8 cellular contexts compared by ENCODE assay signal in genomic region chr1:171740987-171741871, GRCh38. TPM values are rescaled to one million over a fixed set of nuclear protein-coding genes. Genes with fewer than 3 reads are reported as not detected.
DNase-seq lines count a peak whose midpoint lies in the region; ATAC-seq and TF ChIP-seq lines count a peak whose summit lies in the region.

No MANE protein-coding gene starts in this region.

- WGBS in adipose tissue, 3 donors, result 1 to 2% (median 2%) methylated on average over 28 of the region's 28 CpGs
- WGBS in prostate gland, result 2% methylated on average over 28 of the region's 28 CpGs

- peak overlapping the region; percentile 82 to 91 for H3K4me3 ChIP-seq in prostate gland

- H3K27ac ChIP-seq in adipose tissue (ENCODE audit: low read depth, low read length) (peak overlapping the region; percentile 48), prostate gland (peak overlapping the region; percentile 95 to 96)

- peaks cover 24 to 42% (median 31%) of the 10 kb centered on the region in 3 donors for H3K4me1 Mint-ChIP-seq in IgD-negative memory B cell

- no peaks in the 10 kb centered on the region for H3K4me1 ChIP-seq in prostate gland (replicated peaks)

- peak in 2 of 4 experiments; percentile 31 to 32 for TF ChIP-seq CTCF in prostate gland (IDR thresholded peaks at IDR 0.05)

- DNase-seq in CD1c-positive myeloid dendritic cell (ENCODE audit: extremely low spot score) (peak; percentile 28), SK-N-DZ (ENCODE audit: low spot score) (peak; percentile 41), left ventricle myocardium superior (peak; percentile 52), prostate gland (ENCODE audit: low spot score) (peak; percentile 38), cortex of kidney (lab: John Stamatoyannopoulos, UW) (no peak)

- H3K9me3 ChIP-seq in prostate gland, result no peaks in the 10 kb centered on the region

- ATAC-seq in GM21360 (IDR thresholded peaks at IDR 0.05; ENCODE audit: unreplicated experiment) (peak; percentile 32), left ventricle myocardium superior (peak; percentile 61)

- no peaks in the 10 kb centered on the region for H3K27me3 ChIP-seq in prostate gland (replicated peaks; ENCODE audit: insufficient read depth)

- peaks cover 11% of the 10 kb centered on the region for H3K36me3 Mint-ChIP-seq in IgD-negative memory B cell

- peaks cover 0 to 4% of the 10 kb centered on the region in 2 donors for H3K36me3 ChIP-seq in prostate gland

- intact Hi-C loops in left ventricle myocardium superior (cut with micrococcal nuclease) (loop anchor here (5.0 kb wide), 1 partner anchor 36 kb away; no protein-coding TSS in a partner anchor), prostate gland (cut with DNase I) (no loop called here)

- H3K27me3 Mint-ChIP-seq in IgD-negative memory B cell, result no peaks in the 10 kb centered on the region

- H3K4me3 Mint-ChIP-seq in IgD-negative memory B cell, result peak overlapping the region; percentile 95 to 100 (median 100)

- no peaks in the 10 kb centered on the region for H3K9me3 Mint-ChIP-seq in IgD-negative memory B cell

- peak overlapping the region; percentile 90 to 99 (median 99) for H3K27ac Mint-ChIP-seq in IgD-negative memory B cell

- no peak for TF ChIP-seq POLR2A in prostate gland (IDR thresholded peaks at IDR 0.05)

RNA-seq across cellular contexts. Expression of gene VAMP4, which starts 0.6 kb away (rescaled TPM):
- polyA plus RNA-seq in IgD-negative memory B cell (19.5 TPM), adipose tissue (1 to 10 TPM; 3.6 to 8.8 (median 6.7) TPM)
- polyA plus RNA-seq in SK-N-DZ (2014; cell fraction: cytosol; rRNA removed), result 11.2 and 12.2 TPM in 2 replicates
- polyA plus RNA-seq in SK-N-DZ (2014; cell fraction: nucleus; rRNA removed), result 13.3 and 16.3 TPM in 2 replicates
- total RNA-seq in left ventricle myocardium superior (11.4 TPM), prostate gland (10 to 100 TPM in 1 of 2 donors, 1 to 10 TPM in 1; 8.2 to 17.2 TPM)

RNA-seq across cellular contexts. Expression of gene METTL13, which starts 40.2 kb away (rescaled TPM):
- polyA plus RNA-seq in IgD-negative memory B cell (33.6 TPM), adipose tissue (10 to 100 TPM; 12.4 to 15.5 (median 15.5) TPM)
- 28.4 and 33.4 TPM in 2 replicates for polyA plus RNA-seq in SK-N-DZ (2014; cell fraction: cytosol; rRNA removed)
- 16.8 and 29.8 TPM in 2 replicates for polyA plus RNA-seq in SK-N-DZ (2014; cell fraction: nucleus; rRNA removed)
- total RNA-seq in left ventricle myocardium superior (18.8 TPM), prostate gland (10 to 100 TPM; 25.5 to 49.8 TPM)
